Comparison of ENCODE assay signal across 13 cellular contexts in the genomic region with DNA sequence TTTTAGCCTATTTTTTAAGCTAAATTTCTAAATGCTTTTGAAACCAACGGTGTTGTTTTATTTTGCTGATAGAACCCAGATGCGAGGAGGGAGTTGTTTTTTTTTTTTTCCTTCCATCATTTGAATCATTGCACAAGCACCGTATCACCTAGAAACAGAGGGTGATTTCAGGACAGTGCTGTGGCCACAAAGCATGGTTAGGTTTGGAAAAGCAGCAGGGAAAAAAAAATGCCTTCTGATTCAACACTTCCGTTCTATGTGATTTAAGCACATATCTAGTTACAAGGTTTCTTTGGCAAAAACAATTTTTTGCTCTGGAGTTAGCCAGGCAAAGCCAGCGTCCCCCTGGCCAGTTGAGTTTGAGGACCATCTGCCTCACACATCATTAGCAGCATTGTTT. TPM values are rescaled to one million over a fixed set of nuclear protein-coding genes. Genes with fewer than 3 reads are reported as not detected.
DNase-seq lines count a peak whose midpoint lies in the region; ATAC-seq, FAIRE-seq and TF ChIP-seq lines count a peak whose summit lies in the region.
"Had no signal": no experiment of that assay in that cellular context is flagged by ENCODE, and none has a peak within 500 bp of the region (broad histone marks: within the 10 kb centered on the region; RNA-seq: fewer than 3 reads in every experiment).

No MANE protein-coding gene starts in this region.

- H3K4me3 ChIP-seq in astrocyte (ENCODE audit: insufficient read depth, low read depth, low read length) (peak overlapping the region; percentile 46), vagina (no peak overlapping the region)
- H3K4me3 ChIP-seq: GM12878 had no signal

- no peak for TF ChIP-seq POLR2A in vagina (IDR thresholded peaks at IDR 0.05)

- DNase-seq in Right ventricle myocardium inferior (ENCODE audit: missing footprints) (no peak), cardiac septum (ENCODE audit: low spot score) (no peak), astrocyte (ENCODE audit: low read depth) (peak; percentile 89), left ventricle myocardium superior (no peak), type B pancreatic cell (ENCODE audit: extremely low spot score, unreplicated experiment) (no peak), SKM-1 treated with dmso at 0.1 percent for 144 hours (lab: John Stamatoyannopoulos, UW; ENCODE audit: unreplicated experiment) (no peak), vagina (ENCODE audit: extremely low spot score in 2 of 2) (no peak)
- DNase-seq: C1 segment of cervical spinal cord, erythroblast, NCI-H226 had no signal

- no peak overlapping the region for H2AFZ ChIP-seq in astrocyte (ENCODE audit: low read depth, low read length)

- intact Hi-C loops in Right ventricle myocardium inferior (cut with DNase I) (no loop called here), cardiac septum (cut with DNase I) (no loop called here), left ventricle myocardium superior (cut with micrococcal nuclease) (no loop called here), vagina (cut with DNase I) (no loop called here)

- peak; percentile 96 for FAIRE-seq in astrocyte (lab: Jason Lieb, UNC)
- FAIRE-seq: GM12878 had no signal

- TF ChIP-seq CTCF in astrocyte (IDR thresholded peaks at IDR 0.05; ENCODE audit: insufficient read depth, low read depth, low read length) (no peak), type B pancreatic cell (conservative IDR thresholded peaks at IDR 0.05) (no peak), vagina (IDR thresholded peaks at IDR 0.05) (no peak)

- no peaks in the 10 kb centered on the region for H3K9me3 Mint-ChIP-seq in astrocyte (ENCODE audit: unreplicated experiment)
- no peaks in the 10 kb centered on the region for H3K9me3 Mint-ChIP-seq in type B pancreatic cell

- H3K9me3 ChIP-seq in astrocyte (ENCODE audit: insufficient read depth, low read depth, low read length) (no peaks in the 10 kb centered on the region), vagina (no peaks in the 10 kb centered on the region)

- peak overlapping the region; percentile 83 for H3K4me2 ChIP-seq in astrocyte (ENCODE audit: low read length)

- H3K36me3 Mint-ChIP-seq in astrocyte (ENCODE audit: low read depth, unreplicated experiment) (peaks cover under 1% of the 10 kb centered on the region), type B pancreatic cell (peaks cover 6% of the 10 kb centered on the region)

- H3K36me3 ChIP-seq in astrocyte (ENCODE audit: insufficient read depth, low read length) = no peaks in the 10 kb centered on the region
- H3K36me3 ChIP-seq in vagina = no peaks in the 10 kb centered on the region

- H3K4me1 Mint-ChIP-seq in astrocyte (ENCODE audit: low read depth, unreplicated experiment) (peaks cover 14% of the 10 kb centered on the region), type B pancreatic cell (ENCODE audit: unreplicated experiment) (peaks cover 13% of the 10 kb centered on the region)

- H3K27me3 ChIP-seq in astrocyte (ENCODE audit: insufficient read depth, low read length) (no peaks in the 10 kb centered on the region), vagina (no peaks in the 10 kb centered on the region)

- H3K27ac Mint-ChIP-seq in astrocyte (ENCODE audit: unreplicated experiment) = no peak overlapping the region
- no peak overlapping the region for H3K27ac Mint-ChIP-seq in type B pancreatic cell

- H3K27ac ChIP-seq in astrocyte (ENCODE audit: low read depth, low read length) (no peak overlapping the region), vagina (no peak overlapping the region)

- H3K9ac ChIP-seq in astrocyte (ENCODE audit: low read length) = peak overlapping the region; percentile 50

- ATAC-seq in Right ventricle myocardium inferior (peak; percentile 61), left ventricle myocardium superior (peak; percentile 57), HG03521 (IDR thresholded peaks at IDR 0.05; ENCODE audit: unreplicated experiment) (no peak)
- ATAC-seq: GM12878 had no signal

- H3K27me3 Mint-ChIP-seq in astrocyte (ENCODE audit: low read depth, unreplicated experiment) = no peaks in the 10 kb centered on the region
- peaks cover 4% of the 10 kb centered on the region for H3K27me3 Mint-ChIP-seq in type B pancreatic cell

- H3K4me1 ChIP-seq in astrocyte (ENCODE audit: insufficient read depth, low read length) (peaks cover 13% of the 10 kb centered on the region), vagina (peaks cover 19% of the 10 kb centered on the region)

- H3K79me2 ChIP-seq in astrocyte (ENCODE audit: insufficient read depth, low read length) = peaks cover 37% of the 10 kb centered on the region

- H3K4me3 Mint-ChIP-seq in astrocyte (ENCODE audit: unreplicated experiment) (no peak overlapping the region), type B pancreatic cell (peak overlapping the region; percentile 28)

- peaks cover 36% of the 10 kb centered on the region for H4K20me1 ChIP-seq in astrocyte (ENCODE audit: insufficient read depth, low read length)

RNA-seq across cellular contexts. Expression of a gene that starts 17.3 kb away (rescaled TPM):
- total RNA-seq in Right ventricle myocardium inferior (2.9 TPM), cardiac septum (0.43 TPM), astrocyte (110 TPM in 2 replicates), left ventricle myocardium superior (2.4 TPM), type B pancreatic cell (ENCODE audit: low replicate concordance) (11.3 and 42.9 TPM in 2 replicates), vagina (7.6 TPM)
- total RNA-seq: mononuclear cell had no signal

RNA-seq across cellular contexts. Expression of a gene that starts 17.4 kb away (rescaled TPM):
- total RNA-seq in Right ventricle myocardium inferior (6.2 TPM), cardiac septum (6.9 TPM), astrocyte (9.2 and 9.8 TPM in 2 replicates), left ventricle myocardium superior (7.7 TPM), type B pancreatic cell (ENCODE audit: low replicate concordance) (16.7 and 28.8 TPM in 2 replicates), vagina (15.2 TPM)
